Comparison of ENCODE assay signal across 10 cellular contexts in genomic region chr3:154428369-154429206, GRCh38. TPM values are rescaled to one million over a fixed set of nuclear protein-coding genes. Genes with fewer than 3 reads are reported as not detected.
DNase-seq lines count a peak whose midpoint lies in the region; ATAC-seq and TF ChIP-seq lines count a peak whose summit lies in the region.
"Had no signal": no experiment of that assay in that cellular context is flagged by ENCODE, and none has a peak within 500 bp of the region (broad histone marks: within the 10 kb centered on the region; RNA-seq: fewer than 3 reads in every experiment).

No MANE protein-coding gene starts in this region.

- H3K36me3 ChIP-seq in left ventricle myocardium inferior: no peaks in the 10 kb centered on the region
- H3K36me3 ChIP-seq in right atrium auricular region: no peaks in the 10 kb centered on the region
- no peaks in the 10 kb centered on the region for H3K36me3 ChIP-seq in mucosa of stomach (ENCODE audit: control insufficient read depth, insufficient read depth, low read length)
- no peaks in the 10 kb centered on the region for H3K36me3 ChIP-seq in aorta (ENCODE audit: control insufficient read depth in 1 of 2, insufficient read depth in 2 of 2, low read length in 1 of 2)

- intact Hi-C loops in left ventricle myocardium inferior (cut with micrococcal nuclease) (no loop called here), dorsolateral prefrontal cortex (cut with DNase I) (no loop called here), aorta (cut with DNase I) (no loop called here)

- DNase-seq in left ventricle myocardium inferior: no peak
- no peak for DNase-seq in right atrium auricular region (ENCODE audit: low spot score)
- peak in 2 of 10 donors; percentile 24 to 44 for DNase-seq in dorsolateral prefrontal cortex
- peak; percentile 26 to 61 for DNase-seq in aorta
- DNase-seq in stimulated activated CD4-positive, alpha-beta T cell treated with anti-CD3 and anti-CD28 coated beads, Interleukin-15, amount 100 ng/mL, for 24 hours: no peak
- DNase-seq: CD4-positive, CD25-positive, alpha-beta regulatory T cell had no signal

- WGBS in aorta, 2 donors: 1 to 2% methylated on average over 58 of the region's 58 CpGs

- no peak overlapping the region for H3K27ac ChIP-seq in left ventricle myocardium inferior (replicated peaks)
- no peak overlapping the region for H3K27ac ChIP-seq in right atrium auricular region
- H3K27ac ChIP-seq in dorsolateral prefrontal cortex: peak overlapping the region in 3 of 59 donors; percentile 1 to 30 (median 28)
- no peak overlapping the region for H3K27ac ChIP-seq in aorta (ENCODE audit: low read depth in 1 of 2, low read length in 2 of 2)

- no peak overlapping the region for H3K9ac ChIP-seq in mucosa of stomach (ENCODE audit: low read length)

- peaks cover 47% of the 10 kb centered on the region for H3K27me3 ChIP-seq in left ventricle myocardium inferior (ENCODE audit: low read depth)
- peaks cover 0 to 12% of the 10 kb centered on the region in 2 donors for H3K27me3 ChIP-seq in right atrium auricular region
- H3K27me3 ChIP-seq in dorsolateral prefrontal cortex: peaks cover 0 to 37% (median 11%) of the 10 kb centered on the region in 45 donors
- H3K27me3 ChIP-seq in mucosa of stomach (ENCODE audit: control insufficient read depth, insufficient read depth, low read length): peaks cover 11% of the 10 kb centered on the region
- H3K27me3 ChIP-seq in aorta (ENCODE audit: control insufficient read depth in 1 of 2, insufficient read depth in 2 of 2, low read length in 1 of 2): peaks cover 0 to 2% of the 10 kb centered on the region in 2 donors

- peak overlapping the region; percentile 33 for H3K4me3 ChIP-seq in left ventricle myocardium inferior
- peak overlapping the region in 1 of 2 donors; percentile 15 for H3K4me3 ChIP-seq in right atrium auricular region
- H3K4me3 ChIP-seq in dorsolateral prefrontal cortex: peak overlapping the region in 58 of 59 donors; percentile 29 to 71 (median 50)
- H3K4me3 ChIP-seq in mucosa of stomach (ENCODE audit: low read length): peak overlapping the region; percentile 47
- no peak overlapping the region for H3K4me3 ChIP-seq in aorta (ENCODE audit: low read length in 2 of 2)

- TF ChIP-seq CTCF in left ventricle myocardium inferior (IDR thresholded peaks at IDR 0.05; ENCODE audit: borderline replicate concordance) (no peak), right atrium auricular region (IDR thresholded peaks at IDR 0.05) (no peak), dorsolateral prefrontal cortex (IDR thresholded peaks at IDR 0.05 in 54 of 56, conservative IDR thresholded peaks at IDR 0.05 in 2 of 56; ENCODE audit: low read depth in 1 of 56, partially characterized antibody in 56 of 56) (no peak)

- ATAC-seq in aorta (ENCODE audit: low FRiP score): no peak
- ATAC-seq in HG03521 (IDR thresholded peaks at IDR 0.05; ENCODE audit: unreplicated experiment): no peak
- no peak for ATAC-seq in HG03039 (IDR thresholded peaks at IDR 0.05; ENCODE audit: unreplicated experiment)

- H3K9me3 ChIP-seq in left ventricle myocardium inferior (replicated peaks): no peaks in the 10 kb centered on the region
- H3K9me3 ChIP-seq in right atrium auricular region: no peaks in the 10 kb centered on the region
- no peaks in the 10 kb centered on the region for H3K9me3 ChIP-seq in mucosa of stomach (ENCODE audit: control insufficient read depth, low read length)
- H3K9me3 ChIP-seq in aorta (ENCODE audit: control insufficient read depth, low read length): no peaks in the 10 kb centered on the region

- H3K4me1 ChIP-seq in left ventricle myocardium inferior: peaks cover 6% of the 10 kb centered on the region
- peaks cover 0 to 3% of the 10 kb centered on the region in 2 donors for H3K4me1 ChIP-seq in right atrium auricular region
- peaks cover 16% of the 10 kb centered on the region for H3K4me1 ChIP-seq in mucosa of stomach (ENCODE audit: control insufficient read depth, insufficient read depth, low read length)
- no peaks in the 10 kb centered on the region for H3K4me1 ChIP-seq in aorta (ENCODE audit: control insufficient read depth in 1 of 2, insufficient read depth in 2 of 2, low read length in 2 of 2)

RNA-seq across cellular contexts. Expression of gene GPR149, which starts 1.4 kb away (rescaled TPM):
- total RNA-seq in left ventricle myocardium inferior (not detected), right atrium auricular region (not detected), dorsolateral prefrontal cortex (1 to 10 TPM in 63 of 120 experiments, under 1 TPM in 56, not detected in 1; 0.22 to 2.7 (median 1.0) TPM), aorta (not detected)
- not detected for polyA plus RNA-seq in aorta
- total RNA-seq: CD4-positive, CD25-positive, alpha-beta regulatory T cell; T-helper 1 cell treated with Interleukin-12 subunit alpha and Interleukin-12 subunit beta and Interleukin-4 antibody, amounts not matched to agents 30 ng/mL and 1 ng/mL, for 36 hours had no signal
- polyA plus RNA-seq: CD4-positive, CD25-positive, alpha-beta regulatory T cell had no signal

Comparison
In these comparisons a context has a peak if more than half of its experiments do, and no peak if none do; other contexts are left out.
1. DNase-seq: peak in aorta (2 of 2); none in left ventricle myocardium inferior (single experiment), right atrium auricular region (single experiment) and stimulated activated CD4-positive, alpha-beta T cell treated with anti-CD3 and anti-CD28 coated beads, Interleukin-15, amount 100 ng/mL, for 24 hours (single experiment).
2. H3K4me3 ChIP-seq: peak in left ventricle myocardium inferior (single experiment), dorsolateral prefrontal cortex (58 of 59) and mucosa of stomach (single experiment); none in aorta (0 of 2).